Comparison of ENCODE assay signal across 20 cellular contexts in genomic region chr14:31887929-31888580, GRCh38.
DNase-seq lines count a peak whose midpoint lies in the region; ATAC-seq and TF ChIP-seq lines count a peak whose summit lies in the region.
"Had no signal": no experiment of that assay in that cellular context is flagged by ENCODE, and none has a peak within 500 bp of the region (broad histone marks: within the 10 kb centered on the region; RNA-seq: fewer than 3 reads in every experiment).

No MANE protein-coding gene starts in this region.

- POLR2A ChIA-PET in activated CD8-positive, alpha-beta T cell treated with anti-CD3 and anti-CD28 coated beads for 36 hours (lab: Charles Lee): no interaction called here
- POLR2A ChIA-PET in activated CD8-positive, alpha-beta T cell treated with anti-CD3 and anti-CD28 coated beads, Interleukin-2, amount 10 ng/mL, durations not matched to agents 7 days and 5 days (lab: Charles Lee): no interaction called here
- POLR2A ChIA-PET in HEK293 (lab: Yijun Ruan, JAX): no interaction called here

- H3K4me1 Mint-ChIP-seq in activated CD8-positive, alpha-beta T cell treated with anti-CD3 and anti-CD28 coated beads for 36 hours (ENCODE audit: low read depth): no peaks in the 10 kb centered on the region
- no peaks in the 10 kb centered on the region for H3K4me1 Mint-ChIP-seq in activated CD8-positive, alpha-beta T cell treated with anti-CD3 and anti-CD28 coated beads, Interleukin-2, amount 10 ng/mL, durations not matched to agents 7 days and 5 days (ENCODE audit: low read depth)
- H3K4me1 Mint-ChIP-seq in central memory CD8-positive, alpha-beta T cell: no peaks in the 10 kb centered on the region
- no peaks in the 10 kb centered on the region for H3K4me1 Mint-ChIP-seq in immature natural killer cell
- peaks cover 11% of the 10 kb centered on the region for H3K4me1 Mint-ChIP-seq in progenitor cell of endocrine pancreas (ENCODE audit: low read depth)
- H3K4me1 Mint-ChIP-seq: CD14-positive monocyte had no signal

- CTCF ChIA-PET in activated CD8-positive, alpha-beta T cell treated with anti-CD3 and anti-CD28 coated beads for 36 hours (lab: Charles Lee): no interaction called here
- CTCF ChIA-PET in activated CD8-positive, alpha-beta T cell treated with anti-CD3 and anti-CD28 coated beads, Interleukin-2, amount 10 ng/mL, durations not matched to agents 7 days and 5 days (lab: Charles Lee): no interaction called here
- CTCF ChIA-PET in HEK293 (lab: Yijun Ruan, JAX): interaction anchor here (0.6 kb wide), 1 partner anchor 136 kb away, joined by 3 read pairs; no protein-coding TSS in a partner anchor

- H3K36me3 Mint-ChIP-seq in activated CD8-positive, alpha-beta T cell treated with anti-CD3 and anti-CD28 coated beads for 36 hours (ENCODE audit: low read depth): no peaks in the 10 kb centered on the region
- H3K36me3 Mint-ChIP-seq in activated CD8-positive, alpha-beta T cell treated with anti-CD3 and anti-CD28 coated beads, Interleukin-2, amount 10 ng/mL, durations not matched to agents 7 days and 5 days (ENCODE audit: low read depth): no peaks in the 10 kb centered on the region
- H3K36me3 Mint-ChIP-seq in central memory CD8-positive, alpha-beta T cell (ENCODE audit: insufficient read depth): peaks cover 1% of the 10 kb centered on the region
- H3K36me3 Mint-ChIP-seq in immature natural killer cell (no peaks in the 10 kb centered on the region), progenitor cell of endocrine pancreas (ENCODE audit: insufficient read depth) (no peaks in the 10 kb centered on the region)
- H3K36me3 Mint-ChIP-seq: CD14-positive monocyte; CD8-positive, alpha-beta T cell; IgD-negative memory B cell had no signal

- no peak for ATAC-seq in activated CD8-positive, alpha-beta T cell treated with anti-CD3 and anti-CD28 coated beads for 36 hours
- no peak for ATAC-seq in activated CD8-positive, alpha-beta T cell treated with anti-CD3 and anti-CD28 coated beads, Interleukin-2, amount 10 ng/mL, durations not matched to agents 7 days and 5 days
- no peak for ATAC-seq in central memory CD8-positive, alpha-beta T cell (replicated peaks; ENCODE audit: extremely low read depth, poor library complexity, severe bottlenecking)
- no peak for ATAC-seq in HG03565 (IDR thresholded peaks at IDR 0.05; ENCODE audit: unreplicated experiment)
- ATAC-seq: A549; CD8-positive, alpha-beta T cell; GM23338 had no signal

- H3K9me3 Mint-ChIP-seq in activated CD8-positive, alpha-beta T cell treated with anti-CD3 and anti-CD28 coated beads for 36 hours: no peaks in the 10 kb centered on the region
- H3K9me3 Mint-ChIP-seq in activated CD8-positive, alpha-beta T cell treated with anti-CD3 and anti-CD28 coated beads, Interleukin-2, amount 10 ng/mL, durations not matched to agents 7 days and 5 days (ENCODE audit: insufficient read depth): no peaks in the 10 kb centered on the region
- no peaks in the 10 kb centered on the region for H3K9me3 Mint-ChIP-seq in central memory CD8-positive, alpha-beta T cell
- H3K9me3 Mint-ChIP-seq in immature natural killer cell (peaks cover 0 to 9% (median 0%) of the 10 kb centered on the region in 6 donors), progenitor cell of endocrine pancreas (ENCODE audit: low read depth) (no peaks in the 10 kb centered on the region)
- H3K9me3 Mint-ChIP-seq: CD8-positive, alpha-beta T cell; GM23338; HFFc6; IgD-negative memory B cell had no signal

- no peak overlapping the region for H3K27ac Mint-ChIP-seq in activated CD8-positive, alpha-beta T cell treated with anti-CD3 and anti-CD28 coated beads for 36 hours
- H3K27ac Mint-ChIP-seq in activated CD8-positive, alpha-beta T cell treated with anti-CD3 and anti-CD28 coated beads, Interleukin-2, amount 10 ng/mL, durations not matched to agents 7 days and 5 days: no peak overlapping the region
- peak overlapping the region; percentile 9 for H3K27ac Mint-ChIP-seq in central memory CD8-positive, alpha-beta T cell (ENCODE audit: low read depth)
- H3K27ac Mint-ChIP-seq in immature natural killer cell: no peak overlapping the region
- H3K27ac Mint-ChIP-seq in progenitor cell of endocrine pancreas: no peak overlapping the region
- H3K27ac Mint-ChIP-seq: CD14-positive monocyte; CD8-positive, alpha-beta T cell; GM23338; HFFc6 had no signal

- H3K4me3 Mint-ChIP-seq in activated CD8-positive, alpha-beta T cell treated with anti-CD3 and anti-CD28 coated beads for 36 hours: no peak overlapping the region
- no peak overlapping the region for H3K4me3 Mint-ChIP-seq in activated CD8-positive, alpha-beta T cell treated with anti-CD3 and anti-CD28 coated beads, Interleukin-2, amount 10 ng/mL, durations not matched to agents 7 days and 5 days
- no peak overlapping the region for H3K4me3 Mint-ChIP-seq in central memory CD8-positive, alpha-beta T cell
- H3K4me3 Mint-ChIP-seq in immature natural killer cell: no peak overlapping the region
- H3K4me3 Mint-ChIP-seq in progenitor cell of endocrine pancreas (ENCODE audit: low read depth): no peak overlapping the region
- H3K4me3 Mint-ChIP-seq: CD14-positive monocyte; CD8-positive, alpha-beta T cell; GM23338; HFFc6 had no signal

- intact Hi-C loops in activated CD8-positive, alpha-beta T cell treated with anti-CD3 and anti-CD28 coated beads for 36 hours (cut with micrococcal nuclease): no loop called here

- peaks cover 3% of the 10 kb centered on the region for H3K27me3 Mint-ChIP-seq in activated CD8-positive, alpha-beta T cell treated with anti-CD3 and anti-CD28 coated beads for 36 hours
- H3K27me3 Mint-ChIP-seq in activated CD8-positive, alpha-beta T cell treated with anti-CD3 and anti-CD28 coated beads, Interleukin-2, amount 10 ng/mL, durations not matched to agents 7 days and 5 days (ENCODE audit: low read depth): no peaks in the 10 kb centered on the region
- peaks cover 11% of the 10 kb centered on the region for H3K27me3 Mint-ChIP-seq in central memory CD8-positive, alpha-beta T cell
- peaks cover 0 to 6% (median 0%) of the 10 kb centered on the region in 3 donors for H3K27me3 Mint-ChIP-seq in immature natural killer cell (ENCODE audit: low read depth in 3 of 3)
- peaks cover 7% of the 10 kb centered on the region for H3K27me3 Mint-ChIP-seq in progenitor cell of endocrine pancreas
- H3K27me3 Mint-ChIP-seq: IgD-negative memory B cell had no signal

- no peak overlapping the region for H3K27ac ChIP-seq in HEK293 (ENCODE audit: extremely low read depth, low read depth, low read length)
- H3K27ac ChIP-seq: 22Rv1, A549, BLaER1 had no signal

- DNase-seq in activated CD8-positive, alpha-beta T cell treated with anti-CD3 and anti-CD28 coated beads for 36 hours: no peak
- no peak for DNase-seq in activated CD8-positive, alpha-beta T cell treated with anti-CD3 and anti-CD28 coated beads, Interleukin-2, amount 10 ng/mL, durations not matched to agents 7 days and 5 days
- DNase-seq in central memory CD8-positive, alpha-beta T cell (ENCODE audit: low spot score in 2 of 2): no peak
- DNase-seq in immature natural killer cell (no peak), progenitor cell of endocrine pancreas (ENCODE audit: low spot score, unreplicated experiment) (no peak)
- DNase-seq: AML-193; Calu3; CD8-positive, alpha-beta T cell; DMS79 treated with DMSO at 0.1 percent for 48 hours; GF-D8; HCEC 1CT; HFFc6 had no signal

- H3K36me3 ChIP-seq in HEK293 (ENCODE audit: control insufficient read depth in 2 of 2, insufficient read depth in 1 of 2, low read length in 2 of 2): no peaks in the 10 kb centered on the region
- H3K36me3 ChIP-seq: BLaER1 had no signal

- peak; percentile 26 for TF ChIP-seq CTCF in activated CD8-positive, alpha-beta T cell treated with anti-CD3 and anti-CD28 coated beads for 36 hours (IDR thresholded peaks at IDR 0.05)
- TF ChIP-seq CTCF in HEK293 (tag by site-specific recombination; IDR thresholded peaks at IDR 0.05) (no peak), progenitor cell of endocrine pancreas (IDR thresholded peaks at IDR 0.05; ENCODE audit: unreplicated experiment) (no peak)

- no peak overlapping the region for H3K4me3 ChIP-seq in HEK293 (ENCODE audit: low read depth, low read length)
- H3K4me3 ChIP-seq: A549, BLaER1, GM23338 had no signal

- H3K9me3 ChIP-seq in HEK293 (ENCODE audit: control insufficient read depth, insufficient read depth, low read depth, low read length): no peaks in the 10 kb centered on the region
- H3K9me3 ChIP-seq: A549, BLaER1 had no signal

- no peaks in the 10 kb centered on the region for H3K4me1 ChIP-seq in HEK293 (ENCODE audit: control insufficient read depth, insufficient read depth, low read length)
- H3K4me1 ChIP-seq: A549, BLaER1 had no signal

TF ChIP-seq in HEK293, 187 proteins besides CTCF, POLR2A, EP300 and RAD21:
- TF ChIP-seq ZNF785 (tag by site-specific recombination; IDR thresholded peaks at IDR 0.05) (no peak), ZNF366 (tag by site-specific recombination; conservative IDR thresholded peaks at IDR 0.05) (peak; percentile 76)
